In genomic region chr12:39878753-39879152, GRCh38 we compare ENCODE assay signal across 1 cellular context.
TF ChIP-seq lines count a peak whose summit lies in the region.

No MANE protein-coding gene starts in this region.

TF ChIP-seq in HEK293, 187 proteins besides CTCF, POLR2A, EP300 and RAD21 (continued from another document):
- no peak for TF ChIP-seq PRDM2 (tag by site-specific recombination; IDR thresholded peaks at IDR 0.05; ENCODE audit: borderline replicate concordance)
- no peak for TF ChIP-seq ZNF2 (tag by site-specific recombination; IDR thresholded peaks at IDR 0.05)
- TF ChIP-seq MYNN (tag by site-specific recombination; IDR thresholded peaks at IDR 0.05; ENCODE audit: borderline replicate concordance), result no peak
- TF ChIP-seq ZFHX2 (tag by site-specific recombination; conservative IDR thresholded peaks at IDR 0.05), result no peak
